21 cellular contexts compared by ENCODE assay signal in genomic region chr21:33110340-33110715, GRCh38. TPM values are rescaled to one million over a fixed set of nuclear protein-coding genes. Genes with fewer than 3 reads are reported as not detected.
DNase-seq lines count a peak whose midpoint lies in the region; ATAC-seq, FAIRE-seq and TF ChIP-seq lines count a peak whose summit lies in the region.
"Had no signal": no experiment of that assay in that cellular context is flagged by ENCODE, and none has a peak within 500 bp of the region (broad histone marks: within the 10 kb centered on the region; RNA-seq: fewer than 3 reads in every experiment).

No MANE protein-coding gene starts in this region.

- no peak overlapping the region for H3K4me2 ChIP-seq in HepG2 (ENCODE audit: low read depth, low read length)

- in situ Hi-C loops in HepG2 (cut with HindIII; ENCODE audit: extremely low pct_ligation_motif_present, low pct_unique_long_range_greater_than_20kb), result no loop called here

- no peaks in the 10 kb centered on the region for H3K9me3 Mint-ChIP-seq in WTC11
- no peaks in the 10 kb centered on the region for H3K9me3 Mint-ChIP-seq in T-helper 2 cell treated with Interferon-gamma antibody and Interleukin-4, amounts not matched to agents 5 μg/mL and 100 μg/mL, for 36 hours
- H3K9me3 Mint-ChIP-seq: CD8-positive, alpha-beta T cell; HFFc6 had no signal

- H3K27me3 ChIP-seq in HepG2 (ENCODE audit: control insufficient read depth in 1 of 2, insufficient read depth in 2 of 2, low read length in 2 of 2) (peaks cover 4 to 74% of the 10 kb centered on the region in 2 experiments; a peak in 4 of 5 replicates), right lobe of liver (peaks cover 0 to 19% of the 10 kb centered on the region in 2 donors)

- peaks cover 80% of the 10 kb centered on the region for H3K4me1 Mint-ChIP-seq in WTC11
- H3K4me1 Mint-ChIP-seq in T-helper 2 cell treated with Interferon-gamma antibody and Interleukin-4, amounts not matched to agents 5 μg/mL and 100 μg/mL, for 36 hours (ENCODE audit: low read depth), result peaks cover 2% of the 10 kb centered on the region

- no peak for FAIRE-seq in HepG2 (lab: Jason Lieb, UNC)
- FAIRE-seq: GM12891, HTR-8/SVneo had no signal

- TF ChIP-seq CTCF in HepG2 (CRISPR knock-in tag; IDR thresholded peaks at IDR 0.05), result no peak
- TF ChIP-seq CTCF in right lobe of liver (IDR thresholded peaks at IDR 0.05), result no peak
- no peak for TF ChIP-seq CTCF in WTC11 (IDR thresholded peaks at IDR 0.05)

- no peak for DNase-seq in HepG2 (ENCODE audit: low spot score)
- DNase-seq in right lobe of liver, result no peak
- no peak for DNase-seq in WTC11 (ENCODE audit: low spot score)
- DNase-seq in mesenteric fat pad (ENCODE audit: low spot score), result peak; percentile 20
- no peak for DNase-seq in A172 (ENCODE audit: low spot score)
- DNase-seq in T-helper 2 cell treated with Interferon-gamma antibody and Interleukin-4, amounts not matched to agents 5 μg/mL and 100 μg/mL, for 36 hours (ENCODE audit: low spot score), result no peak
- DNase-seq in cardiac septum (ENCODE audit: low spot score), result no peak
- DNase-seq: 8988T; CD8-positive, alpha-beta T cell; EL; HFFc6; KG1; MM.1S; NCI-H2029 treated with DMSO at 0.1 percent for 48 hours; NCI-H2227 treated with DMSO at 0.1 percent for 48 hours; Right ventricle myocardium superior had no signal

- no peak overlapping the region for H3K4me3 ChIP-seq in HepG2 (replicated peaks in 1 of 3; ENCODE audit: insufficient read depth in 1 of 3, low read depth in 2 of 3, low read length in 3 of 3)
- no peak overlapping the region for H3K4me3 ChIP-seq in right lobe of liver

- ATAC-seq in HepG2 (no peak), right lobe of liver (no peak), WTC11 (no peak), GM19463 (IDR thresholded peaks at IDR 0.05; ENCODE audit: unreplicated experiment) (no peak)
- ATAC-seq: CD8-positive, alpha-beta T cell had no signal

- TF ChIP-seq POLR2A in HepG2 (IDR thresholded peaks at IDR 0.05; ENCODE audit: insufficient read depth in 1 of 2, low read depth in 2 of 2, low read length in 2 of 2), result no peak
- no peak for TF ChIP-seq POLR2A in right lobe of liver (IDR thresholded peaks at IDR 0.05)

- H3K9ac ChIP-seq in HepG2 (ENCODE audit: insufficient read depth, low read depth, low read length), result no peak overlapping the region

- no peaks in the 10 kb centered on the region for H3K79me2 ChIP-seq in HepG2 (ENCODE audit: insufficient read depth, low read length)

- BruUV-seq in HepG2 (replicated peaks; lab: Mats Ljungman, UMichigan), result no TSS peak

- no peak for TF ChIP-seq RAD21 in HepG2 (CRISPR knock-in tag; IDR thresholded peaks at IDR 0.05)

- 59% methylated on average over 9 of the region's 9 CpGs for WGBS in HepG2 (ENCODE audit: low lambda C conversion rate)
- WGBS in right lobe of liver (ENCODE audit: insufficient coverage, low coverage, low lambda C conversion rate, missing lambda C conversion rate), result 47% methylated on average over 4 of the region's 9 CpGs

- H3K9me3 ChIP-seq in HepG2 (ENCODE audit: low read length), result no peaks in the 10 kb centered on the region
- no peaks in the 10 kb centered on the region for H3K9me3 ChIP-seq in right lobe of liver
- H3K9me3 ChIP-seq: Caco-2 had no signal

- TF ChIP-seq EP300 in HepG2 (IDR thresholded peaks at IDR 0.05; ENCODE audit: low read depth in 2 of 2, low read length in 2 of 2) (no peak), HepG2 (CRISPR knock-in tag; IDR thresholded peaks at IDR 0.05; ENCODE audit: borderline replicate concordance) (no peak)

- H3K36me3 Mint-ChIP-seq in WTC11, result no peaks in the 10 kb centered on the region
- H3K36me3 Mint-ChIP-seq in T-helper 2 cell treated with Interferon-gamma antibody and Interleukin-4, amounts not matched to agents 5 μg/mL and 100 μg/mL, for 36 hours (ENCODE audit: low read depth), result no peaks in the 10 kb centered on the region
- H3K36me3 Mint-ChIP-seq: CD8-positive, alpha-beta T cell had no signal

- POLR2A ChIA-PET in HepG2 (lab: Yijun Ruan, JAX), result no interaction called here
- POLR2A ChIA-PET in WTC11 (lab: Charles Lee), result no interaction called here

- no peak overlapping the region for H2AFZ ChIP-seq in HepG2 (ENCODE audit: low read length)

- H3K27me3 Mint-ChIP-seq in WTC11 (ENCODE audit: low read depth), result peaks cover 39% of the 10 kb centered on the region
- peaks cover 63% of the 10 kb centered on the region for H3K27me3 Mint-ChIP-seq in T-helper 2 cell treated with Interferon-gamma antibody and Interleukin-4, amounts not matched to agents 5 μg/mL and 100 μg/mL, for 36 hours (ENCODE audit: low read depth)

- H3K27ac Mint-ChIP-seq in WTC11, result no peak overlapping the region
- no peak overlapping the region for H3K27ac Mint-ChIP-seq in T-helper 2 cell treated with Interferon-gamma antibody and Interleukin-4, amounts not matched to agents 5 μg/mL and 100 μg/mL, for 36 hours
- H3K27ac Mint-ChIP-seq: CD8-positive, alpha-beta T cell; HFFc6 had no signal

- intact Hi-C loops in HepG2 (cut with micrococcal nuclease; ENCODE audit: unreplicated experiment) (no loop called here), right lobe of liver (cut with DNase I) (no loop called here), cardiac septum (cut with DNase I) (no loop called here)

- H3K4me1 ChIP-seq in HepG2 (ENCODE audit: insufficient read depth, low read length), result no peaks in the 10 kb centered on the region
- no peaks in the 10 kb centered on the region for H3K4me1 ChIP-seq in right lobe of liver
- H3K4me1 ChIP-seq: Caco-2 had no signal

- H4K20me1 ChIP-seq in HepG2 (ENCODE audit: insufficient read depth, low read length), result no peaks in the 10 kb centered on the region

- H3K4me3 Mint-ChIP-seq in WTC11, result peak overlapping the region; percentile 74
- no peak overlapping the region for H3K4me3 Mint-ChIP-seq in T-helper 2 cell treated with Interferon-gamma antibody and Interleukin-4, amounts not matched to agents 5 μg/mL and 100 μg/mL, for 36 hours
- H3K4me3 Mint-ChIP-seq: CD8-positive, alpha-beta T cell; HFFc6 had no signal

- H3K36me3 ChIP-seq in HepG2 (replicated peaks in 1 of 2; ENCODE audit: control insufficient read depth in 1 of 2, insufficient read depth in 2 of 2, low read length in 2 of 2), result no peaks in the 10 kb centered on the region
- no peaks in the 10 kb centered on the region for H3K36me3 ChIP-seq in right lobe of liver

- CTCF ChIA-PET in HepG2 (lab: Yijun Ruan, JAX; ENCODE audit: low intra/inter-chr PET ratio, low total read pairs) (no interaction called here), WTC11 (lab: Charles Lee) (interaction anchor here (1.9 kb wide), 1 partner anchor 17 kb away, joined by 9 read pairs; no protein-coding TSS in a partner anchor)

- H3K27ac ChIP-seq in HepG2 (ENCODE audit: extremely low read length, insufficient read depth, low read length), result no peak overlapping the region
- no peak overlapping the region for H3K27ac ChIP-seq in right lobe of liver

TF ChIP-seq in HepG2, 621 proteins besides CTCF, POLR2A, EP300 and RAD21 (continues in another document):
- TF ChIP-seq ZNF580 (CRISPR knock-in tag; IDR thresholded peaks at IDR 0.05; ENCODE audit: borderline replicate concordance, low read depth) (no peak), ZNF768 (CRISPR knock-in tag; IDR thresholded peaks at IDR 0.05) (peak; percentile 90)

TF ChIP-seq in WTC11, 78 proteins besides CTCF, POLR2A, EP300 and RAD21:
- TF ChIP-seq FOXP1 (CRISPR knock-in tag; IDR thresholded peaks at IDR 0.05; ENCODE audit: borderline replicate concordance), result no peak
- TF ChIP-seq ZNF317 (CRISPR knock-in tag; IDR thresholded peaks at IDR 0.05; ENCODE audit: borderline replicate concordance, low read depth), result no peak
- no peak for TF ChIP-seq ATF1 (CRISPR knock-in tag; IDR thresholded peaks at IDR 0.05)
- no peak for TF ChIP-seq ZNF121 (CRISPR knock-in tag; IDR thresholded peaks at IDR 0.05)
- TF ChIP-seq GTF2I (CRISPR knock-in tag; conservative IDR thresholded peaks at IDR 0.05), result 0 out of 2 replicates have a peak, but pooled peaks have one; percentile 58
- no peak for TF ChIP-seq E2F4 (CRISPR knock-in tag; IDR thresholded peaks at IDR 0.05; ENCODE audit: borderline replicate concordance, low read depth)
- no peak for TF ChIP-seq ZNF671 (CRISPR knock-in tag; IDR thresholded peaks at IDR 0.05)

RNA-seq across cellular contexts. Expression of gene OLIG1, which starts 40.4 kb away (rescaled TPM):
- total RNA-seq in HepG2 (2016; rRNA removed; fragmentation: Illumina TruSeq; extraction: Trizol), result not detected in 2 replicates
- total RNA-seq in HepG2 (2016; cell fraction: cytosol; rRNA removed; fragmentation: Illumina TruSeq; extraction: Trizol; ENCODE audit: low read depth), result not detected in 2 replicates
- total RNA-seq in HepG2 (2016; cell fraction: insoluble cytoplasmic fraction; rRNA removed; fragmentation: Illumina TruSeq; extraction: Trizol), result not detected in 2 replicates
- total RNA-seq in HepG2 (2016; cell fraction: membrane; rRNA removed; fragmentation: Illumina TruSeq; extraction: Trizol), result not detected in 2 replicates
- not detected in 2 replicates for total RNA-seq in HepG2 (2016; cell fraction: nucleus; rRNA removed; fragmentation: Illumina TruSeq; extraction: Trizol)
- polyA plus RNA-seq in HepG2 (2011; rRNA removed), result not detected in 2 replicates
- polyA plus RNA-seq in HepG2 (2011; cell fraction: cytosol; rRNA removed), result not detected in 2 replicates
- polyA plus RNA-seq in HepG2 (2011; cell fraction: nucleus; rRNA removed), result not detected in 2 replicates
- polyA plus RNA-seq in HepG2 (2012), result not detected in 2 replicates
- polyA plus RNA-seq in HepG2 (2016; cell fraction: cytosol; fragmentation: Illumina TruSeq; extraction: Trizol; ENCODE audit: low read depth), result not detected in 2 replicates
- not detected in 2 replicates for polyA plus RNA-seq in HepG2 (2016; cell fraction: insoluble cytoplasmic fraction; fragmentation: Illumina TruSeq; extraction: Trizol; ENCODE audit: low read depth)
- not detected in 2 replicates for polyA plus RNA-seq in HepG2 (2016; cell fraction: membrane; fragmentation: Illumina TruSeq; extraction: Trizol; ENCODE audit: low read depth)
- not detected in 2 replicates for polyA plus RNA-seq in HepG2 (2016; cell fraction: nucleus; fragmentation: Illumina TruSeq; extraction: Trizol; ENCODE audit: insufficient read depth, low read depth)
- not detected in 2 replicates for polyA minus RNA-seq in HepG2 (2011; rRNA and poly(A)+ RNA removed; ENCODE audit: low replicate concordance)
- not detected in 2 replicates for polyA minus RNA-seq in HepG2 (2011; cell fraction: cytosol; rRNA and poly(A)+ RNA removed)
- not detected in 2 replicates for polyA minus RNA-seq in HepG2 (2011; cell fraction: nucleus; rRNA and poly(A)+ RNA removed)
- not detected for total RNA-seq in right lobe of liver
- 2.1 to 2.4 TPM (median 2.2 TPM) in 3 replicates for total RNA-seq in WTC11 (2021)
- total RNA-seq in mesenteric fat pad, result not detected
- not detected in 2 replicates for total RNA-seq in A172 (2014; rRNA removed; shearing (Covaris generic))
- 0.32 TPM for total RNA-seq in cardiac septum
- total RNA-seq: Caco-2; CD8-positive, alpha-beta T cell; HFFc6; NCI-H460 had no signal
